Comparison of ENCODE assay signal across 1 cellular context in genomic region chr6:169454872-169455204, GRCh38.
TF ChIP-seq lines count a peak whose summit lies in the region.

No MANE protein-coding gene starts in this region.

TF ChIP-seq in IMR-90, 13 proteins besides CTCF, POLR2A, EP300 and RAD21 (continued from another document):
- TF ChIP-seq, protein P1, sequence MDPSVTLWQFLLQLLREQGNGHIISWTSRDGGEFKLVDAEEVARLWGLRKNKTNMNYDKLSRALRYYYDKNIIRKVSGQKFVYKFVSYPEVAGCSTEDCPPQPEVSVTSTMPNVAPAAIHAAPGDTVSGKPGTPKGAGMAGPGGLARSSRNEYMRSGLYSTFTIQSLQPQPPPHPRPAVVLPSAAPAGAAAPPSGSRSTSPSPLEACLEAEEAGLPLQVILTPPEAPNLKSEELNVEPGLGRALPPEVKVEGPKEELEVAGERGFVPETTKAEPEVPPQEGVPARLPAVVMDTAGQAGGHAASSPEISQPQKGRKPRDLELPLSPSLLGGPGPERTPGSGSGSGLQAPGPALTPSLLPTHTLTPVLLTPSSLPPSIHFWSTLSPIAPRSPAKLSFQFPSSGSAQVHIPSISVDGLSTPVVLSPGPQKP (IDR thresholded peaks at IDR 0.05; ENCODE audit: borderline replicate concordance, low read depth, low read length): no peak
- TF ChIP-seq USF2 (IDR thresholded peaks at IDR 0.05; ENCODE audit: low read depth, low read length): no peak
- no peak for TF ChIP-seq MXI1 (IDR thresholded peaks at IDR 0.05; ENCODE audit: borderline replicate concordance, low read depth, low read length)
TF ChIP-seq in IMR-90: peak in this region for 0.
